In genomic region chr3:17129550-17129949, GRCh38 we compare ENCODE assay signal across 28 cellular contexts.
"Had no signal": no experiment of that assay in that cellular context is flagged by ENCODE, and none has a peak within 500 bp of the region (broad histone marks: within the 10 kb centered on the region; RNA-seq: fewer than 3 reads in every experiment).

No MANE protein-coding gene starts in this region.

- H3K27ac Mint-ChIP-seq: activated CD4-positive, alpha-beta memory T cell treated with anti-CD3 and anti-CD28 coated beads for 36 hours; activated CD4-positive, alpha-beta T cell treated with anti-CD3 and anti-CD28 coated beads for 36 hours; activated CD4-positive, alpha-beta T cell treated with anti-CD3 and anti-CD28 coated beads, Interleukin-2, amount 10 ng/mL, durations not matched to agents 24 days and 14 days; activated CD8-positive, alpha-beta T cell treated with anti-CD3 and anti-CD28 coated beads, Interleukin-2, amount 10 ng/mL, durations not matched to agents 7 days and 5 days; activated naive CD8-positive, alpha-beta T cell; activated T-cell treated with anti-CD3 and anti-CD28 coated beads, Interleukin-2, amount 50 U/mL, for 24 hours; activated T-cell treated with anti-CD3 and anti-CD28 coated beads, Interleukin-2, amount 50 U/mL, for 72 hours; endodermal cell had no signal

- ATAC-seq: activated CD4-positive, alpha-beta T cell treated with anti-CD3 and anti-CD28 coated beads for 36 hours; activated CD8-positive, alpha-beta T cell treated with anti-CD3 and anti-CD28 coated beads, Interleukin-2, amount 10 ng/mL, durations not matched to agents 7 days and 5 days; activated T-cell treated with anti-CD3 and anti-CD28 coated beads, Interleukin-2, amount 50 U/mL, for 72 hours; gastroesophageal sphincter; heart right ventricle had no signal

- H3K4me1 Mint-ChIP-seq: activated CD4-positive, alpha-beta T cell treated with anti-CD3 and anti-CD28 coated beads for 36 hours had no signal

- H3K4me3 ChIP-seq: esophagus squamous epithelium, gastroesophageal sphincter, heart right ventricle, hepatocyte had no signal

- H3K27ac ChIP-seq: brain microvascular endothelial cell, esophagus squamous epithelium, gastroesophageal sphincter, heart right ventricle, hepatocyte had no signal

- DNase-seq: activated CD4-positive, alpha-beta memory T cell treated with anti-CD3 and anti-CD28 coated beads for 36 hours; activated CD4-positive, alpha-beta T cell treated with anti-CD3 and anti-CD28 coated beads for 36 hours; activated CD4-positive, alpha-beta T cell treated with anti-CD3 and anti-CD28 coated beads, Interleukin-2, amount 10 ng/mL, durations not matched to agents 24 days and 14 days; activated CD4-positive, CD25-positive, alpha-beta regulatory T cell; activated CD4-positive, CD25-positive, alpha-beta regulatory T cell treated with anti-CD3 and anti-CD28 coated beads, Interleukin-2, amount 50 U/mL, for 72 hours; activated effector memory CD4-positive, alpha-beta T cell treated with Interleukin-2 at 50 U/mL for 16 hours; activated gamma-delta T cell treated with Interleukin-2 at 50 U/mL for 16 hours; activated naive CD4-positive, alpha-beta T cell treated with anti-CD3 and anti-CD28 coated beads, Interleukin-2, amount 50 U/mL, for 16 hours; activated naive CD4-positive, alpha-beta T cell treated with Interleukin-2 at 50 U/mL for 16 hours; activated T-cell treated with anti-CD3 and anti-CD28 coated beads for 4 hours; activated T-cell treated with anti-CD3 and anti-CD28 coated beads, Interleukin-2, amount 50 U/mL, for 24 hours; activated T-cell treated with anti-CD3 and anti-CD28 coated beads, Interleukin-2, amount 50 U/mL, for 72 hours; amniotic stem cell; anterior cingulate cortex; brain microvascular endothelial cell; caudate nucleus; cortex of kidney; dermis blood vessel endothelial cell; effector memory CD4-positive, alpha-beta T cell; esophagus squamous epithelium; foreskin melanocyte; heart right ventricle; T-helper 2 cell had no signal

- H3K27me3 Mint-ChIP-seq: activated CD4-positive, alpha-beta memory T cell treated with anti-CD3 and anti-CD28 coated beads for 36 hours; activated CD4-positive, alpha-beta T cell treated with anti-CD3 and anti-CD28 coated beads for 36 hours; activated CD4-positive, alpha-beta T cell treated with anti-CD3 and anti-CD28 coated beads, Interleukin-2, amount 10 ng/mL, durations not matched to agents 24 days and 14 days; activated naive CD8-positive, alpha-beta T cell; activated T-cell treated with anti-CD3 and anti-CD28 coated beads, Interleukin-2, amount 50 U/mL, for 24 hours had no signal

- H3K27me3 ChIP-seq: brain microvascular endothelial cell, esophagus squamous epithelium, gastroesophageal sphincter, heart right ventricle, hepatocyte had no signal

- H3K4me3 Mint-ChIP-seq: activated CD4-positive, alpha-beta memory T cell treated with anti-CD3 and anti-CD28 coated beads for 36 hours; activated CD4-positive, alpha-beta T cell treated with anti-CD3 and anti-CD28 coated beads for 36 hours; activated CD4-positive, alpha-beta T cell treated with anti-CD3 and anti-CD28 coated beads, Interleukin-2, amount 10 ng/mL, durations not matched to agents 24 days and 14 days; activated CD8-positive, alpha-beta T cell treated with anti-CD3 and anti-CD28 coated beads, Interleukin-2, amount 10 ng/mL, durations not matched to agents 7 days and 5 days; activated naive CD8-positive, alpha-beta T cell; activated T-cell treated with anti-CD3 and anti-CD28 coated beads, Interleukin-2, amount 50 U/mL, for 24 hours; activated T-cell treated with anti-CD3 and anti-CD28 coated beads, Interleukin-2, amount 50 U/mL, for 72 hours; endodermal cell had no signal

- H3K9me3 ChIP-seq: esophagus squamous epithelium, gastroesophageal sphincter, heart right ventricle had no signal
